Comparison of ENCODE assay signal across 1 cellular context in genomic region chr10:92121686-92122492, GRCh38.
A peak's percentile ranks its signal among the peaks of the same experiment; 100 is the strongest.
TF ChIP-seq lines count a peak whose summit lies in the region.

No MANE protein-coding gene starts in this region.

TF ChIP-seq in HepG2, 621 proteins besides CTCF, POLR2A, EP300 and RAD21 (continued from another document and continues in another):
- TF ChIP-seq ZNF280D (CRISPR knock-in tag; IDR thresholded peaks at IDR 0.05) (peak; percentile 60; the same call in 1 of the 2 replicates), ESRRA (CRISPR knock-in tag; IDR thresholded peaks at IDR 0.05; ENCODE audit: low read depth) (peak; percentile 94), ZNF512B (CRISPR knock-in tag; IDR thresholded peaks at IDR 0.05; ENCODE audit: borderline replicate concordance) (no peak), SP5 (CRISPR knock-in tag; IDR thresholded peaks at IDR 0.05; ENCODE audit: borderline replicate concordance, low read depth) (no peak), JUNB (CRISPR knock-in tag; IDR thresholded peaks at IDR 0.05; ENCODE audit: borderline replicate concordance) (no peak), SNAI1 (CRISPR knock-in tag; IDR thresholded peaks at IDR 0.05; ENCODE audit: borderline replicate concordance) (no peak), ZNF800 (CRISPR knock-in tag; IDR thresholded peaks at IDR 0.05) (no peak), NFRKB (IDR thresholded peaks at IDR 0.05) (no peak), ZNF550 (CRISPR knock-in tag; IDR thresholded peaks at IDR 0.05; ENCODE audit: borderline replicate concordance) (no peak), MIER2 (CRISPR knock-in tag; IDR thresholded peaks at IDR 0.05) (no peak), FOXK1 (CRISPR knock-in tag; IDR thresholded peaks at IDR 0.05; ENCODE audit: borderline replicate concordance, low read depth) (peak; percentile 68; the same call in 1 of the 2 replicates), MZF1 (CRISPR knock-in tag; IDR thresholded peaks at IDR 0.05; ENCODE audit: borderline replicate concordance) (no peak), MAFK (conservative IDR thresholded peaks at IDR 0.05 in 1 of 2, IDR thresholded peaks at IDR 0.05 in 1 of 2; ENCODE audit: low read length in 2 of 2) (no peak), TARDBP (CRISPR knock-in tag; IDR thresholded peaks at IDR 0.05) (peak; percentile 89), LCORL (IDR thresholded peaks at IDR 0.05) (no peak), LCORL (CRISPR knock-in tag; IDR thresholded peaks at IDR 0.05) (peak; percentile 94), CAMTA2 (CRISPR knock-in tag; IDR thresholded peaks at IDR 0.05; ENCODE audit: borderline replicate concordance) (no peak), AGO1 (IDR thresholded peaks at IDR 0.05; ENCODE audit: low read depth, low read length, poor library complexity, severe bottlenecking) (no peak), ZNF576 (CRISPR knock-in tag; IDR thresholded peaks at IDR 0.05) (no peak), NONO (IDR thresholded peaks at IDR 0.05) (no peak), NONO (CRISPR knock-in tag; conservative IDR thresholded peaks at IDR 0.05) (peak; percentile 78), ZNF136 (CRISPR knock-in tag; IDR thresholded peaks at IDR 0.05; ENCODE audit: low read depth) (no peak), ZNF75D (CRISPR knock-in tag; IDR thresholded peaks at IDR 0.05; ENCODE audit: borderline replicate concordance) (no peak), ZNF205 (CRISPR knock-in tag; IDR thresholded peaks at IDR 0.05) (peak; percentile 64; the same call in 1 of the 2 replicates), NR2F6 (IDR thresholded peaks at IDR 0.05) (peak; percentile 99), NR2F6 (CRISPR knock-in tag; IDR thresholded peaks at IDR 0.05) (peak; percentile 100), FOSL1 (CRISPR knock-in tag; IDR thresholded peaks at IDR 0.05; ENCODE audit: borderline replicate concordance) (no peak), RXRB (CRISPR knock-in tag; IDR thresholded peaks at IDR 0.05; ENCODE audit: borderline replicate concordance) (peak; percentile 97), ZBTB3 (CRISPR knock-in tag; IDR thresholded peaks at IDR 0.05; ENCODE audit: borderline replicate concordance, low read depth) (no peak), HES4 (CRISPR knock-in tag; IDR thresholded peaks at IDR 0.05; ENCODE audit: borderline replicate concordance) (no peak), ZNF562 (CRISPR knock-in tag; IDR thresholded peaks at IDR 0.05; ENCODE audit: borderline replicate concordance) (no peak), ZFAT (CRISPR knock-in tag; conservative IDR thresholded peaks at IDR 0.05) (no peak), ZNF235 (CRISPR knock-in tag; IDR thresholded peaks at IDR 0.05; ENCODE audit: borderline replicate concordance) (no peak), HDAC1 (CRISPR knock-in tag; IDR thresholded peaks at IDR 0.05) (peak; percentile 85), SP140L (CRISPR knock-in tag; IDR thresholded peaks at IDR 0.05; ENCODE audit: borderline replicate concordance) (no peak), NR2F2 (IDR thresholded peaks at IDR 0.05; ENCODE audit: borderline replicate concordance, low read depth) (peak; percentile 99), ZFY (CRISPR knock-in tag; IDR thresholded peaks at IDR 0.05) (no peak), ZBTB46 (CRISPR knock-in tag; IDR thresholded peaks at IDR 0.05; ENCODE audit: borderline replicate concordance) (no peak), NR1H2 (CRISPR knock-in tag; IDR thresholded peaks at IDR 0.05; ENCODE audit: borderline replicate concordance, low read depth) (no peak), ZMYM3 (CRISPR knock-in tag; IDR thresholded peaks at IDR 0.05) (peak; percentile 82), NBN (conservative IDR thresholded peaks at IDR 0.05) (no peak), JARID2 (CRISPR knock-in tag; IDR thresholded peaks at IDR 0.05; ENCODE audit: insufficient replicate concordance) (no peak), PAXIP1 (CRISPR knock-in tag; conservative IDR thresholded peaks at IDR 0.05) (peak; percentile 97), ZNF34 (CRISPR knock-in tag; IDR thresholded peaks at IDR 0.05; ENCODE audit: borderline replicate concordance) (no peak), TCF7 (IDR thresholded peaks at IDR 0.05; ENCODE audit: low read depth) (peak; percentile 75)
- TF ChIP-seq, protein P1, sequence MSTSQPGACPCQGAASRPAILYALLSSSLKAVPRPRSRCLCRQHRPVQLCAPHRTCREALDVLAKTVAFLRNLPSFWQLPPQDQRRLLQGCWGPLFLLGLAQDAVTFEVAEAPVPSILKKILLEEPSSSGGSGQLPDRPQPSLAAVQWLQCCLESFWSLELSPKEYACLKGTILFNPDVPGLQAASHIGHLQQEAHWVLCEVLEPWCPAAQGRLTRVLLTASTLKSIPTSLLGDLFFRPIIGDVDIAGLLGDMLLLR (CRISPR knock-in tag; IDR thresholded peaks at IDR 0.05) = no peak
- TF ChIP-seq, protein P2, sequence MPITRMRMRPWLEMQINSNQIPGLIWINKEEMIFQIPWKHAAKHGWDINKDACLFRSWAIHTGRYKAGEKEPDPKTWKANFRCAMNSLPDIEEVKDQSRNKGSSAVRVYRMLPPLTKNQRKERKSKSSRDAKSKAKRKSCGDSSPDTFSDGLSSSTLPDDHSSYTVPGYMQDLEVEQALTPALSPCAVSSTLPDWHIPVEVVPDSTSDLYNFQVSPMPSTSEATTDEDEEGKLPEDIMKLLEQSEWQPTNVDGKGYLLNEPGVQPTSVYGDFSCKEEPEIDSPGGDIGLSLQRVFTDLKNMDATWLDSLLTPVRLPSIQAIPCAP (CRISPR knock-in tag; IDR thresholded peaks at IDR 0.05; ENCODE audit: low read depth) = no peak
- TF ChIP-seq, protein P3, sequence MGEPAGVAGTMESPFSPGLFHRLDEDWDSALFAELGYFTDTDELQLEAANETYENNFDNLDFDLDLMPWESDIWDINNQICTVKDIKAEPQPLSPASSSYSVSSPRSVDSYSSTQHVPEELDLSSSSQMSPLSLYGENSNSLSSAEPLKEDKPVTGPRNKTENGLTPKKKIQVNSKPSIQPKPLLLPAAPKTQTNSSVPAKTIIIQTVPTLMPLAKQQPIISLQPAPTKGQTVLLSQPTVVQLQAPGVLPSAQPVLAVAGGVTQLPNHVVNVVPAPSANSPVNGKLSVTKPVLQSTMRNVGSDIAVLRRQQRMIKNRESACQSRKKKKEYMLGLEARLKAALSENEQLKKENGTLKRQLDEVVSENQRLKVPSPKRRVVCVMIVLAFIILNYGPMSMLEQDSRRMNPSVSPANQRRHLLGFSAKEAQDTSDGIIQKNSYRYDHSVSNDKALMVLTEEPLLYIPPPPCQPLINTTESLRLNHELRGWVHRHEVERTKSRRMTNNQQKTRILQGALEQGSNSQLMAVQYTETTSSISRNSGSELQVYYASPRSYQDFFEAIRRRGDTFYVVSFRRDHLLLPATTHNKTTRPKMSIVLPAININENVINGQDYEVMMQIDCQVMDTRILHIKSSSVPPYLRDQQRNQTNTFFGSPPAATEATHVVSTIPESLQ (CRISPR knock-in tag; conservative IDR thresholded peaks at IDR 0.05) = no peak
- TF ChIP-seq, protein P4, sequence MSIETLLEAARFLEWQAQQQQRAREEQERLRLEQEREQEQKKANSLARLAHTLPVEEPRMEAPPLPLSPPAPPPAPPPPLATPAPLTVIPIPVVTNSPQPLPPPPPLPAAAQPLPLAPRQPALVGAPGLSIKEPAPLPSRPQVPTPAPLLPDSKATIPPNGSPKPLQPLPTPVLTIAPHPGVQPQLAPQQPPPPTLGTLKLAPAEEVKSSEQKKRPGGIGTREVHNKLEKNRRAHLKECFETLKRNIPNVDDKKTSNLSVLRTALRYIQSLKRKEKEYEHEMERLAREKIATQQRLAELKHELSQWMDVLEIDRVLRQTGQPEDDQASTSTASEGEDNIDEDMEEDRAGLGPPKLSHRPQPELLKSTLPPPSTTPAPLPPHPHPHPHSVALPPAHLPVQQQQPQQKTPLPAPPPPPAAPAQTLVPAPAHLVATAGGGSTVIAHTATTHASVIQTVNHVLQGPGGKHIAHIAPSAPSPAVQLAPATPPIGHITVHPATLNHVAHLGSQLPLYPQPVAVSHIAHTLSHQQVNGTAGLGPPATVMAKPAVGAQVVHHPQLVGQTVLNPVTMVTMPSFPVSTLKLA (IDR thresholded peaks at IDR 0.05) = no peak
